ENCODE assay signal across 29 cellular contexts in the genomic region with DNA sequence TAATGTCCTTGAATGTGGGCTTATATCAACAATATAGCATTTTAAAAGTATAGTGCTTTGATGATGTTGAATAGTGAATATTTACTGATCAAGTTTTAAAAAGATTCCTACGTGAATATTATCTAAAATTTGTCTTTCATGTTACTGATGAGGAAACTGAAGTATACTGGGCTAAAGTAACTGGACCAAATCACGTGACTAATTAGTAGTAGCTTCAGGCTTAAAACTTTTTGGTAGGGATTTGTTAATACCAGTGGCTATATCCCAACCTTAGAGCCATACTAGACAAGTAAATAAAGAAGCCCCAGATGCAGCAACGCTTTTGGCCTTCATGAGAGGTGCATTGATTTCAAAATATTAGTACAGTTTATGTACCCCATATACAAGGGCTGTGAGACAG.
"Had no signal": no experiment of that assay in that cellular context is flagged by ENCODE, and none has a peak within 500 bp of the region (broad histone marks: within the 10 kb centered on the region; RNA-seq: fewer than 3 reads in every experiment).

No MANE protein-coding gene starts in this region.

- H3K27ac ChIP-seq: colonic mucosa, coronary artery, dorsolateral prefrontal cortex, epithelial cell of prostate, esophagus muscularis mucosa, esophagus squamous epithelium, foreskin keratinocyte, gastrocnemius medialis, gastroesophageal sphincter, heart left ventricle, heart right ventricle had no signal

- H3K27me3 Mint-ChIP-seq: dendritic cell treated with granulocyte-macrophage colony-stimulating factor and Interleukin-4, amounts not matched to agents 40 ng/mL and 50 ng/mL, for 4 days; effector memory CD8-positive, alpha-beta T cell had no signal

- H3K27me3 ChIP-seq: colonic mucosa, dorsolateral prefrontal cortex, esophagus muscularis mucosa, esophagus squamous epithelium, foreskin keratinocyte, gastrocnemius medialis, gastroesophageal sphincter, heart left ventricle, heart right ventricle had no signal

- DNase-seq: colonic mucosa; cortex of kidney; dermis blood vessel endothelial cell; dorsolateral prefrontal cortex; effector CD4-positive, alpha-beta T cell; effector CD8-positive, alpha-beta T cell; effector memory CD4-positive, alpha-beta T cell; effector memory CD8-positive, alpha-beta T cell; endodermal cell; erythroblast; esophagus squamous epithelium; foreskin fibroblast; foreskin keratinocyte; foreskin melanocyte; gastrocnemius medialis; glutamatergic neuron; head of caudate nucleus; heart left ventricle; heart right ventricle had no signal

- H3K4me3 ChIP-seq: colonic mucosa, coronary artery, dorsolateral prefrontal cortex, esophagus muscularis mucosa, esophagus squamous epithelium, gastrocnemius medialis, gastroesophageal sphincter, heart left ventricle, heart right ventricle had no signal

- H3K4me1 ChIP-seq: colonic mucosa, esophagus muscularis mucosa, esophagus squamous epithelium, foreskin keratinocyte, gastrocnemius medialis, gastroesophageal sphincter, heart left ventricle, heart right ventricle had no signal

- H3K36me3 ChIP-seq: colonic mucosa, esophagus muscularis mucosa, esophagus squamous epithelium, gastrocnemius medialis, gastroesophageal sphincter, heart left ventricle, heart right ventricle had no signal

- FAIRE-seq: colon, endometrium, endothelial cell of umbilical vein, frontal cortex had no signal

- ATAC-seq: effector memory CD8-positive, alpha-beta T cell; esophagus mucosa; foreskin keratinocyte; gastrocnemius medialis; gastroesophageal sphincter; heart left ventricle; heart right ventricle had no signal

- H3K9me3 ChIP-seq: colonic mucosa, gastrocnemius medialis had no signal

- H3K4me1 Mint-ChIP-seq: endodermal cell had no signal

- H3K4me3 Mint-ChIP-seq: dendritic cell treated with granulocyte-macrophage colony-stimulating factor and Interleukin-4, amounts not matched to agents 40 ng/mL and 50 ng/mL, for 4 days; effector memory CD8-positive, alpha-beta T cell; endodermal cell had no signal

- H3K27ac Mint-ChIP-seq: dendritic cell treated with granulocyte-macrophage colony-stimulating factor and Interleukin-4, amounts not matched to agents 40 ng/mL and 50 ng/mL, for 4 days; effector memory CD8-positive, alpha-beta T cell; endodermal cell had no signal
